In genomic region chr17:47830991-47831933, GRCh38 we compare ENCODE assay signal across 1 cellular context.
TF ChIP-seq lines count a peak whose summit lies in the region.

A gene with protein sequence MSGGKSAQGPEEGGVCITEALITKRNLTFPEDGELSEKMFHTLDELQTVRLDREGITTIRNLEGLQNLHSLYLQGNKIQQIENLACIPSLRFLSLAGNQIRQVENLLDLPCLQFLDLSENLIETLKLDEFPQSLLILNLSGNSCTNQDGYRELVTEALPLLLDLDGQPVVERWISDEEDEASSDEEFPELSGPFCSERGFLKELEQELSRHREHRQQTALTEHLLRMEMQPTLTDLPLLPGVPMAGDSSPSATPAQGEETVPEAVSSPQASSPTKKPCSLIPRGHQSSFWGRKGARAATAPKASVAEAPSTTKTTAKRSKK (plus strand): TSS chr17:47831670. CDS start chr17:47831990, 320 bp downstream.
TSS of gene MRPL10 (minus strand) at chr17:47831541. CDS start at chr17:47831511, 30 bp downstream.

TF ChIP-seq in HepG2, 621 proteins besides CTCF, POLR2A, EP300 and RAD21 (continued from another document):
- TF ChIP-seq, protein P1, sequence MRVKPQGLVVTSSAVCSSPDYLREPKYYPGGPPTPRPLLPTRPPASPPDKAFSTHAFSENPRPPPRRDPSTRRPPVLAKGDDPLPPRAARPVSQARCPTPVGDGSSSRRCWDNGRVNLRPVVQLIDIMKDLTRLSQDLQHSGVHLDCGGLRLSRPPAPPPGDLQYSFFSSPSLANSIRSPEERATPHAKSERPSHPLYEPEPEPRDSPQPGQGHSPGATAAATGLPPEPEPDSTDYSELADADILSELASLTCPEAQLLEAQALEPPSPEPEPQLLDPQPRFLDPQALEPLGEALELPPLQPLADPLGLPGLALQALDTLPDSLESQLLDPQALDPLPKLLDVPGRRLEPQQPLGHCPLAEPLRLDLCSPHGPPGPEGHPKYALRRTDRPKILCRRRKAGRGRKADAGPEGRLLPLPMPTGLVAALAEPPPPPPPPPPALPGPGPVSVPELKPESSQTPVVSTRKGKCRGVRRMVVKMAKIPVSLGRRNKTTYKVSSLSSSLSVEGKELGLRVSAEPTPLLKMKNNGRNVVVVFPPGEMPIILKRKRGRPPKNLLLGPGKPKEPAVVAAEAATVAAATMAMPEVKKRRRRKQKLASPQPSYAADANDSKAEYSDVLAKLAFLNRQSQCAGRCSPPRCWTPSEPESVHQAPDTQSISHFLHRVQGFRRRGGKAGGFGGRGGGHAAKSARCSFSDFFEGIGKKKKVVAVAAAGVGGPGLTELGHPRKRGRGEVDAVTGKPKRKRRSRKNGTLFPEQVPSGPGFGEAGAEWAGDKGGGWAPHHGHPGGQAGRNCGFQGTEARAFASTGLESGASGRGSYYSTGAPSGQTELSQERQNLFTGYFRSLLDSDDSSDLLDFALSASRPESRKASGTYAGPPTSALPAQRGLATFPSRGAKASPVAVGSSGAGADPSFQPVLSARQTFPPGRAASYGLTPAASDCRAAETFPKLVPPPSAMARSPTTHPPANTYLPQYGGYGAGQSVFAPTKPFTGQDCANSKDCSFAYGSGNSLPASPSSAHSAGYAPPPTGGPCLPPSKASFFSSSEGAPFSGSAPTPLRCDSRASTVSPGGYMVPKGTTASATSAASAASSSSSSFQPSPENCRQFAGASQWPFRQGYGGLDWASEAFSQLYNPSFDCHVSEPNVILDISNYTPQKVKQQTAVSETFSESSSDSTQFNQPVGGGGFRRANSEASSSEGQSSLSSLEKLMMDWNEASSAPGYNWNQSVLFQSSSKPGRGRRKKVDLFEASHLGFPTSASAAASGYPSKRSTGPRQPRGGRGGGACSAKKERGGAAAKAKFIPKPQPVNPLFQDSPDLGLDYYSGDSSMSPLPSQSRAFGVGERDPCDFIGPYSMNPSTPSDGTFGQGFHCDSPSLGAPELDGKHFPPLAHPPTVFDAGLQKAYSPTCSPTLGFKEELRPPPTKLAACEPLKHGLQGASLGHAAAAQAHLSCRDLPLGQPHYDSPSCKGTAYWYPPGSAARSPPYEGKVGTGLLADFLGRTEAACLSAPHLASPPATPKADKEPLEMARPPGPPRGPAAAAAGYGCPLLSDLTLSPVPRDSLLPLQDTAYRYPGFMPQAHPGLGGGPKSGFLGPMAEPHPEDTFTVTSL (CRISPR knock-in tag; IDR thresholded peaks at IDR 0.05; ENCODE audit: borderline replicate concordance): no peak
- TF ChIP-seq, protein P2, sequence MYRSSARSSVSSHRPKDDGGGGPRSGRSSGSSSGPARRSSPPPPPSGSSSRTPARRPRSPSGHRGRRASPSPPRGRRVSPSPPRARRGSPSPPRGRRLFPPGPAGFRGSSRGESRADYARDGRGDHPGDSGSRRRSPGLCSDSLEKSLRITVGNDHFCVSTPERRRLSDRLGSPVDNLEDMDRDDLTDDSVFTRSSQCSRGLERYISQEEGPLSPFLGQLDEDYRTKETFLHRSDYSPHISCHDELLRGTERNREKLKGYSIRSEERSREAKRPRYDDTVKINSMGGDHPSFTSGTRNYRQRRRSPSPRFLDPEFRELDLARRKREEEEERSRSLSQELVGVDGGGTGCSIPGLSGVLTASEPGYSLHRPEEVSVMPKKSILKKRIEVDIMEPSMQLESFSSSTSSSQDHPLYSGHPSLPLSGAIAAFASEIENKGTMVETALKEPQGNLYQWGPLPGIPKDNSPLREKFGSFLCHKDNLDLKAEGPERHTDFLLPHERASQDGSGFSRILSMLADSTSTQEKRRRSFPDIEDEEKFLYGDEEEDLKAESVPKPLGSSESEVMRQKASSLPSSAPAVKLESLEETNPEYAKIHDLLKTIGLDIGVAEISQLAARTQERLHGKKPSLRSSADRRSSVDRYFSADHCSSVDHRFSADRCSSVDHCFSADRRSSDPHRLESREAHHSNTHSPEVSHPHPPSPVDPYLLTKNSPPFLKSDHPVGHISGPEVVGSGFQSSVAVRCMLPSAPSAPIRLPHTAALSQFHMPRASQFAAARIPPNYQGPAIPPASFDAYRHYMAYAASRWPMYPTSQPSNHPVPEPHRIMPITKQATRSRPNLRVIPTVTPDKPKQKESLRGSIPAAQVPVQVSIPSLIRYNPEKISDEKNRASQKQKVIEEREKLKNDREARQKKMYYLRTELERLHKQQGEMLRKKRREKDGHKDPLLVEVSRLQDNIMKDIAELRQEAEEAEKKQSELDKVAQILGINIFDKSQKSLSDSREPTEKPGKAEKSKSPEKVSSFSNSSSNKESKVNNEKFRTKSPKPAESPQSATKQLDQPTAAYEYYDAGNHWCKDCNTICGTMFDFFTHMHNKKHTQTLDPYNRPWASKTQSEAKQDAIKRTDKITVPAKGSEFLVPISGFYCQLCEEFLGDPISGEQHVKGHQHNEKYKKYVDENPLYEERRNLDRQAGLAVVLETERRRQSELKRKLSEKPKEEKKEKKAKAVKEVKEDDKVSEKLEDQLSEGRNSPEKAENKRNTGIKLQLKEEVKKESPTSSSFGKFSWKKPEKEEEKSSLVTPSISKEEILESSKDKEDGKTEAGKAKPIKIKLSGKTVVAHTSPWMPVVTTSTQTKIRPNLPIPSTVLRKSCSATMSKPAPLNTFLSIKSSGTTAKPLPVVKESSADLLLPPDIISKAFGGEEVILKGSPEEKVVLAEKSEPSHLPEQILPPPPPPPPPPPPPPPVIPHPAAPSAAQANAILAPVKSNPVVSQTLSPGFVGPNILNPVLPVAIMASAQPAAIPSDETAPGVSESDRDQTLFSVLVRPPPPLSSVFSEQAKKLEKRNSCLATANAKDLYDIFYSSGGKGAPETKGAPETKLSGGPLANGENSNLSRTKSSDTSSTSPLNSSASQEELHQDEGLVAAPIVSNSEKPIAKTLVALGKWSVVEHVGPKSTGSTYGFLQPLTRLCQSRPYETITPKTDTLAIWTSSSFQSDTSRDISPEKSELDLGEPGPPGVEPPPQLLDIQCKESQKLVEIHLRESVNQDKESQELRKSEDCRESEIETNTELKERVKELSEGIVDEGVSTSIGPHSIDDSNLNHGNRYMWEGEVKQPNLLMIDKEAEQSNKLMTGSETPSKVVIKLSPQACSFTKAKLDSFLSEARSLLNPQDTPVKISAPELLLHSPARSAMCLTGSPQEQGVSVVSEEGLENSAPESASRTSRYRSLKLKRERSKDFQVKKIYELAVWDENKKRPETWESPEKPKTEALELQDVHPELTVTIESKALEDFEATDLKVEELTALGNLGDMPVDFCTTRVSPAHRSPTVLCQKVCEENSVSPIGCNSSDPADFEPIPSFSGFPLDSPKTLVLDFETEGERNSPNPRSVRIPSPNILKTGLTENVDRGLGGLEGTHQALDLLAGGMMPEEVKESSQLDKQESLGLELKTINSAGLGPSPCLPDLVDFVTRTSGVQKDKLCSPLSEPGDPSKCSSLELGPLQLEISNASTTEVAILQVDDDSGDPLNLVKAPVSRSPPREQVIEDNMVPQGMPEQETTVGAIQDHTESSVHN (CRISPR knock-in tag; IDR thresholded peaks at IDR 0.05): no peak
- no peak for TF ChIP-seq SKI (IDR thresholded peaks at IDR 0.05; ENCODE audit: partially characterized antibody)
- 0 out of 2 replicates have a peak, but pooled peaks have one; percentile 76 for TF ChIP-seq TBP (CRISPR knock-in tag; IDR thresholded peaks at IDR 0.05)
- TF ChIP-seq RBAK (CRISPR knock-in tag; IDR thresholded peaks at IDR 0.05): no peak
- TF ChIP-seq ZNF672 (CRISPR knock-in tag; IDR thresholded peaks at IDR 0.05): no peak
- 0 out of 2 replicates have a peak, but pooled peaks have one; percentile 41 for TF ChIP-seq TIGD3 (CRISPR knock-in tag; IDR thresholded peaks at IDR 0.05; ENCODE audit: borderline replicate concordance)
- no peak; the same call in 1 of the 2 replicates for TF ChIP-seq ZBTB8A (CRISPR knock-in tag; IDR thresholded peaks at IDR 0.05; ENCODE audit: borderline replicate concordance, low read depth)
- TF ChIP-seq ZNF543 (CRISPR knock-in tag; IDR thresholded peaks at IDR 0.05): peak; percentile 72; the same call in 1 of the 2 replicates
- no peak; the same call in 1 of the 2 replicates for TF ChIP-seq NKX3-1 (CRISPR knock-in tag; IDR thresholded peaks at IDR 0.05)
- TF ChIP-seq SP1 (IDR thresholded peaks at IDR 0.05): no peak
- peak; percentile 86; the same call in 1 of the 2 replicates for TF ChIP-seq SP1 (CRISPR knock-in tag; IDR thresholded peaks at IDR 0.05)
- peak; percentile 92 for TF ChIP-seq CBX1 (IDR thresholded peaks at IDR 0.05; ENCODE audit: low read depth)
- TF ChIP-seq ZNF670 (CRISPR knock-in tag; IDR thresholded peaks at IDR 0.05; ENCODE audit: borderline replicate concordance): peak; percentile 91; the same call in 1 of the 2 replicates
- TF ChIP-seq POGZ (CRISPR knock-in tag; IDR thresholded peaks at IDR 0.05): peak; percentile 80; the same call in 1 of the 2 replicates
- no peak for TF ChIP-seq STAG1 (CRISPR knock-in tag; IDR thresholded peaks at IDR 0.05)
- TF ChIP-seq ZNF501 (CRISPR knock-in tag; IDR thresholded peaks at IDR 0.05): peak; percentile 91; the same call in 1 of the 2 replicates
- no peak for TF ChIP-seq ZNF138 (CRISPR knock-in tag; IDR thresholded peaks at IDR 0.05; ENCODE audit: low read depth)
- TF ChIP-seq ZNF326 (CRISPR knock-in tag; IDR thresholded peaks at IDR 0.05; ENCODE audit: borderline replicate concordance): no peak
- TF ChIP-seq NR2F2 (IDR thresholded peaks at IDR 0.05; ENCODE audit: borderline replicate concordance, low read depth): 0 out of 2 replicates have a peak, but pooled peaks have one; percentile 20
- peak; percentile 95 for TF ChIP-seq ERF (CRISPR knock-in tag; IDR thresholded peaks at IDR 0.05)
- TF ChIP-seq NFIB (CRISPR knock-in tag; IDR thresholded peaks at IDR 0.05; ENCODE audit: borderline replicate concordance): no peak
- TF ChIP-seq ARID5B (CRISPR knock-in tag; IDR thresholded peaks at IDR 0.05): peak; percentile 42
